ENCODE assay signal across 23 cellular contexts in genomic region chr16:56198044-56198754, GRCh38. TPM values are rescaled to one million over a fixed set of nuclear protein-coding genes. Genes with fewer than 3 reads are reported as not detected.
A peak's percentile ranks its signal among the peaks of the same experiment; 100 is the strongest.
DNase-seq lines count a peak whose midpoint lies in the region; ATAC-seq lines count a peak whose summit lies in the region.
"Had no signal": no experiment of that assay in that cellular context is flagged by ENCODE, and none has a peak within 500 bp of the region (broad histone marks: within the 10 kb centered on the region; RNA-seq: fewer than 3 reads in every experiment).

No MANE protein-coding gene starts in this region.

- no peaks in the 10 kb centered on the region for H3K36me3 ChIP-seq in HUES48 (ENCODE audit: control insufficient read depth, insufficient read depth, low read length)
- H3K36me3 ChIP-seq: breast epithelium, gastroesophageal sphincter, left ventricle myocardium inferior, MG63, right atrium auricular region, uterus had no signal

- peaks cover 55% of the 10 kb centered on the region for H3K4me1 ChIP-seq in HUES48 (ENCODE audit: control insufficient read depth, insufficient read depth, low read length)
- H3K4me1 ChIP-seq: breast epithelium had no signal

- no peak for ATAC-seq in activated CD8-positive, alpha-beta memory T cell treated with anti-CD3 and anti-CD28 coated beads, Interleukin-2, amount 10 ng/mL, durations not matched to agents 7 days and 5 days
- ATAC-seq in activated CD8-positive, alpha-beta T cell treated with anti-CD3 and anti-CD28 coated beads, Interleukin-2, amount 10 ng/mL, durations not matched to agents 7 days and 5 days = no peak
- no peak for ATAC-seq in naive B cell (ENCODE audit: low read depth in 2 of 2)
- no peak for ATAC-seq in Right ventricle myocardium inferior
- ATAC-seq: gastroesophageal sphincter, mucosa of descending colon had no signal

- H3K36me3 Mint-ChIP-seq in activated CD8-positive, alpha-beta memory T cell treated with anti-CD3 and anti-CD28 coated beads, Interleukin-2, amount 10 ng/mL, durations not matched to agents 7 days and 5 days = no peaks in the 10 kb centered on the region
- no peaks in the 10 kb centered on the region for H3K36me3 Mint-ChIP-seq in activated CD8-positive, alpha-beta T cell treated with anti-CD3 and anti-CD28 coated beads, Interleukin-2, amount 10 ng/mL, durations not matched to agents 7 days and 5 days (ENCODE audit: low read depth)
- no peaks in the 10 kb centered on the region for H3K36me3 Mint-ChIP-seq in naive B cell
- H3K36me3 Mint-ChIP-seq: CD4-positive, CD25-positive, alpha-beta regulatory T cell had no signal

- no peak for DNase-seq in activated CD8-positive, alpha-beta memory T cell treated with anti-CD3 and anti-CD28 coated beads, Interleukin-2, amount 10 ng/mL, durations not matched to agents 7 days and 5 days
- no peak for DNase-seq in activated CD8-positive, alpha-beta memory T cell treated with anti-CD3 and anti-CD28 coated beads, Interleukin-2, amount 50 U/mL, for 48 hours
- no peak for DNase-seq in activated CD8-positive, alpha-beta T cell treated with anti-CD3 and anti-CD28 coated beads, Interleukin-2, amount 10 ng/mL, durations not matched to agents 7 days and 5 days
- DNase-seq in naive B cell (no peak), activated gamma-delta T cell (lab: John Stamatoyannopoulos, UW) (no peak), GM19240 (ENCODE audit: insufficient read length, low spot score) (no peak), Right ventricle myocardium inferior (ENCODE audit: missing footprints) (no peak)
- DNase-seq: ACHN; activated CD8-positive, alpha-beta memory T cell treated with anti-CD3 and anti-CD28 coated beads for 24 hours; CD4-positive, CD25-positive, alpha-beta regulatory T cell; dermis blood vessel endothelial cell; DMS79; erythroblast; left ventricle myocardium inferior; MG63; mucosa of descending colon; NCI-H524 treated with DMSO at 0.1 percent for 48 hours; SK-N-SH; uterus had no signal

- H3K27me3 ChIP-seq in HUES48 (ENCODE audit: control insufficient read depth, insufficient read depth, low read length) = peaks cover 5% of the 10 kb centered on the region; the same call in 1 of the 2 replicates
- H3K27me3 ChIP-seq: right atrium auricular region, uterus had no signal

- peaks cover 11% of the 10 kb centered on the region for H3K4me1 Mint-ChIP-seq in activated CD8-positive, alpha-beta memory T cell treated with anti-CD3 and anti-CD28 coated beads, Interleukin-2, amount 10 ng/mL, durations not matched to agents 7 days and 5 days
- H3K4me1 Mint-ChIP-seq in activated CD8-positive, alpha-beta T cell treated with anti-CD3 and anti-CD28 coated beads, Interleukin-2, amount 10 ng/mL, durations not matched to agents 7 days and 5 days (ENCODE audit: low read depth) = peaks cover 14% of the 10 kb centered on the region
- H3K4me1 Mint-ChIP-seq in naive B cell = peaks cover 26 to 32% (median 26%) of the 10 kb centered on the region in 3 donors

- CTCF ChIA-PET in activated CD8-positive, alpha-beta memory T cell treated with anti-CD3 and anti-CD28 coated beads, Interleukin-2, amount 10 ng/mL, durations not matched to agents 7 days and 5 days (lab: Charles Lee) = interaction anchor here (1.8 kb wide), 1 partner anchor 120 kb away, joined by 5 read pairs; no protein-coding TSS in a partner anchor
- CTCF ChIA-PET in activated CD8-positive, alpha-beta T cell treated with anti-CD3 and anti-CD28 coated beads, Interleukin-2, amount 10 ng/mL, durations not matched to agents 7 days and 5 days (lab: Charles Lee) = interaction anchor here (0.8 to 1.6 kb wide), 3 partner anchors 8 to 121 kb away, joined by 3 to 4 read pairs (median 3); no protein-coding TSS in a partner anchor

- H3K9me3 Mint-ChIP-seq in activated CD8-positive, alpha-beta memory T cell treated with anti-CD3 and anti-CD28 coated beads, Interleukin-2, amount 10 ng/mL, durations not matched to agents 7 days and 5 days (ENCODE audit: low read depth) = no peaks in the 10 kb centered on the region
- H3K9me3 Mint-ChIP-seq in activated CD8-positive, alpha-beta T cell treated with anti-CD3 and anti-CD28 coated beads, Interleukin-2, amount 10 ng/mL, durations not matched to agents 7 days and 5 days (ENCODE audit: insufficient read depth) = no peaks in the 10 kb centered on the region
- H3K9me3 Mint-ChIP-seq in naive B cell = no peaks in the 10 kb centered on the region
- H3K9me3 Mint-ChIP-seq: CD4-positive, CD25-positive, alpha-beta regulatory T cell had no signal

- no peaks in the 10 kb centered on the region for H3K9me3 ChIP-seq in HUES48 (ENCODE audit: control insufficient read depth, insufficient read depth, low read length)
- H3K9me3 ChIP-seq: breast epithelium, gastroesophageal sphincter, left ventricle myocardium inferior, mucosa of descending colon, right atrium auricular region, SK-N-SH, uterus had no signal

- peak overlapping the region; percentile 67 for H3K27ac Mint-ChIP-seq in activated CD8-positive, alpha-beta memory T cell treated with anti-CD3 and anti-CD28 coated beads, Interleukin-2, amount 10 ng/mL, durations not matched to agents 7 days and 5 days
- peak overlapping the region; percentile 77 for H3K27ac Mint-ChIP-seq in activated CD8-positive, alpha-beta T cell treated with anti-CD3 and anti-CD28 coated beads, Interleukin-2, amount 10 ng/mL, durations not matched to agents 7 days and 5 days
- peak overlapping the region in 1 of 6 donors; percentile 49 for H3K27ac Mint-ChIP-seq in naive B cell
- H3K27ac Mint-ChIP-seq: CD4-positive, CD25-positive, alpha-beta regulatory T cell had no signal

- peaks cover 47% of the 10 kb centered on the region for H3K27me3 Mint-ChIP-seq in activated CD8-positive, alpha-beta memory T cell treated with anti-CD3 and anti-CD28 coated beads, Interleukin-2, amount 10 ng/mL, durations not matched to agents 7 days and 5 days
- H3K27me3 Mint-ChIP-seq in activated CD8-positive, alpha-beta T cell treated with anti-CD3 and anti-CD28 coated beads, Interleukin-2, amount 10 ng/mL, durations not matched to agents 7 days and 5 days (ENCODE audit: low read depth) = peaks cover 34% of the 10 kb centered on the region
- peaks cover 19 to 32% (median 23%) of the 10 kb centered on the region in 3 donors for H3K27me3 Mint-ChIP-seq in naive B cell

- no peak overlapping the region for H3K4me3 Mint-ChIP-seq in activated CD8-positive, alpha-beta memory T cell treated with anti-CD3 and anti-CD28 coated beads, Interleukin-2, amount 10 ng/mL, durations not matched to agents 7 days and 5 days
- no peak overlapping the region for H3K4me3 Mint-ChIP-seq in activated CD8-positive, alpha-beta T cell treated with anti-CD3 and anti-CD28 coated beads, Interleukin-2, amount 10 ng/mL, durations not matched to agents 7 days and 5 days
- H3K4me3 Mint-ChIP-seq in naive B cell = peak overlapping the region in 5 of 8 donors; percentile 17 to 79 (median 62)
- H3K4me3 Mint-ChIP-seq: CD4-positive, CD25-positive, alpha-beta regulatory T cell had no signal

- H3K27ac ChIP-seq in HUES48 (ENCODE audit: low read depth, low read length) = no peak overlapping the region
- H3K27ac ChIP-seq: breast epithelium, gastroesophageal sphincter, left ventricle myocardium inferior, right atrium auricular region, uterus had no signal

- POLR2A ChIA-PET in activated CD8-positive, alpha-beta T cell treated with anti-CD3 and anti-CD28 coated beads, Interleukin-2, amount 10 ng/mL, durations not matched to agents 7 days and 5 days (lab: Charles Lee) = no interaction called here

- H3K4me3 ChIP-seq in HUES48 (ENCODE audit: low read depth, low read length) = peak overlapping the region; percentile 20; the same call in 1 of the 2 replicates
- H3K4me3 ChIP-seq: breast epithelium, gastroesophageal sphincter, left ventricle myocardium inferior, MG63, mucosa of descending colon, right atrium auricular region, uterus had no signal

- H3K9ac ChIP-seq in HUES48 (ENCODE audit: low read depth, low read length) = no peak overlapping the region
- H3K9ac ChIP-seq: SK-N-SH had no signal

- intact Hi-C loops in Right ventricle myocardium inferior (cut with DNase I) = no loop called here

RNA-seq across cellular contexts. Expression of gene GNAO1, which starts 6.9 kb away (rescaled TPM):
- 1 to 10 TPM; 1.5 to 4.3 TPM for total RNA-seq in activated CD8-positive, alpha-beta memory T cell treated with anti-CD3 and anti-CD28 coated beads, Interleukin-2, amount 10 ng/mL, durations not matched to agents 7 days and 5 days
- total RNA-seq in activated CD8-positive, alpha-beta T cell treated with anti-CD3 and anti-CD28 coated beads, Interleukin-2, amount 10 ng/mL, durations not matched to agents 7 days and 5 days = 1 to 10 TPM; 2.7 TPM
- under 1 TPM in 2 of 6 donors, not detected in 4; 0.07 to 0.55 TPM for polyA plus RNA-seq in naive B cell (ENCODE audit: low read depth in 6 of 6)
- total RNA-seq in Right ventricle myocardium inferior = 32.2 TPM
- total RNA-seq: dermis blood vessel endothelial cell had no signal
- polyA plus RNA-seq: CD4-positive, CD25-positive, alpha-beta regulatory T cell had no signal

Comparison
In these comparisons a context has a peak if more than half of its experiments do, and no peak if none do; other contexts are left out.
1. H3K4me3 Mint-ChIP-seq: peak in naive B cell (5 of 8); none in activated CD8-positive, alpha-beta memory T cell treated with anti-CD3 and anti-CD28 coated beads, Interleukin-2, amount 10 ng/mL, durations not matched to agents 7 days and 5 days (single experiment) and activated CD8-positive, alpha-beta T cell treated with anti-CD3 and anti-CD28 coated beads, Interleukin-2, amount 10 ng/mL, durations not matched to agents 7 days and 5 days (single experiment).